8 cellular contexts compared by ENCODE assay signal in genomic region chr18:76518543-76519155, GRCh38. TPM values are rescaled to one million over a fixed set of nuclear protein-coding genes. Genes with fewer than 3 reads are reported as not detected.
DNase-seq lines count a peak whose midpoint lies in the region; ATAC-seq, FAIRE-seq and TF ChIP-seq lines count a peak whose summit lies in the region.

No MANE protein-coding gene starts in this region.

- no peak for DNase-seq in GM18507 (ENCODE audit: extremely low spot score, insufficient read length, low read depth)
- peak; percentile 56 for DNase-seq in NCI-H345 (lab: John Stamatoyannopoulos, UW)
- no peak for DNase-seq in epithelial cell of proximal tubule (ENCODE audit: low read depth)
- DNase-seq in natural killer cell treated with Interleukin-12 subunit alpha and Interleukin-12 subunit beta and Interleukin-15 and Interleukin-18, amount 100 ng/mL, for 72 hours (ENCODE audit: low spot score): no peak
- DNase-seq in effector CD8-positive, alpha-beta T cell (lab: John Stamatoyannopoulos, UW): no peak
- no peak for DNase-seq in stimulated activated CD4-positive, alpha-beta T cell treated with anti-CD3 and anti-CD28 coated beads, Interleukin-4, amount 100 ng/mL, for 24 hours

- H3K36me3 Mint-ChIP-seq in natural killer cell treated with Interleukin-12 subunit alpha and Interleukin-12 subunit beta and Interleukin-15 and Interleukin-18, amount 100 ng/mL, for 72 hours: no peaks in the 10 kb centered on the region

- no peak for TF ChIP-seq CTCF in epithelial cell of proximal tubule (conservative IDR thresholded peaks at IDR 0.05; ENCODE audit: low read depth, low read length)

- ATAC-seq in natural killer cell treated with Interleukin-12 subunit alpha and Interleukin-12 subunit beta and Interleukin-15 and Interleukin-18, amount 100 ng/mL, for 72 hours: peak in 1 of 2 donors; percentile 50
- ATAC-seq in HG02938 (IDR thresholded peaks at IDR 0.05; ENCODE audit: unreplicated experiment): no peak
- ATAC-seq in HG03469 (IDR thresholded peaks at IDR 0.05; ENCODE audit: unreplicated experiment): no peak

- no peak overlapping the region for H3K27ac Mint-ChIP-seq in natural killer cell treated with Interleukin-12 subunit alpha and Interleukin-12 subunit beta and Interleukin-15 and Interleukin-18, amount 100 ng/mL, for 72 hours

- peak overlapping the region; percentile 78 for H3K4me3 Mint-ChIP-seq in natural killer cell treated with Interleukin-12 subunit alpha and Interleukin-12 subunit beta and Interleukin-15 and Interleukin-18, amount 100 ng/mL, for 72 hours

- H3K4me1 Mint-ChIP-seq in natural killer cell treated with Interleukin-12 subunit alpha and Interleukin-12 subunit beta and Interleukin-15 and Interleukin-18, amount 100 ng/mL, for 72 hours (ENCODE audit: low read depth in 2 of 2): peaks cover 6 to 14% of the 10 kb centered on the region in 2 donors

- peak; percentile 9 for FAIRE-seq in GM18507 (lab: Jason Lieb, UNC)

- H3K4me3 ChIP-seq in epithelial cell of proximal tubule (ENCODE audit: low read depth, low read length): peak overlapping the region; percentile 26

- H3K9me3 Mint-ChIP-seq in natural killer cell treated with Interleukin-12 subunit alpha and Interleukin-12 subunit beta and Interleukin-15 and Interleukin-18, amount 100 ng/mL, for 72 hours: no peaks in the 10 kb centered on the region

- peaks cover 10 to 39% of the 10 kb centered on the region in 2 donors for H3K27me3 Mint-ChIP-seq in natural killer cell treated with Interleukin-12 subunit alpha and Interleukin-12 subunit beta and Interleukin-15 and Interleukin-18, amount 100 ng/mL, for 72 hours

RNA-seq across cellular contexts. Expression of gene ZNF516, which starts 23.6 kb away (rescaled TPM):
- total RNA-seq in epithelial cell of proximal tubule: 14.8 and 15.7 TPM in 2 replicates
- total RNA-seq in natural killer cell treated with Interleukin-12 subunit alpha and Interleukin-12 subunit beta and Interleukin-15 and Interleukin-18, amount 100 ng/mL, for 72 hours: 10 to 100 TPM; 10.8 to 21.1 TPM
